8 cellular contexts compared by ENCODE assay signal in genomic region chr20:43667341-43668132, GRCh38. TPM values are rescaled to one million over a fixed set of nuclear protein-coding genes. Genes with fewer than 3 reads are reported as not detected.
DNase-seq lines count a peak whose midpoint lies in the region; ATAC-seq, FAIRE-seq and TF ChIP-seq lines count a peak whose summit lies in the region.

No MANE protein-coding gene starts in this region.

- H3K79me2 ChIP-seq in endothelial cell of umbilical vein (ENCODE audit: control insufficient read depth, insufficient read depth, low read length) = peaks cover 25% of the 10 kb centered on the region

- BruUV-seq in endothelial cell of umbilical vein (replicated peaks; lab: Mats Ljungman, UMichigan) = TSS peak; percentile 20

- H3K4me3 ChIP-seq in BLaER1 = peak overlapping the region; percentile 71
- H3K4me3 ChIP-seq in Peyer's patch = peak overlapping the region; percentile 39 to 72 (median 50)
- H3K4me3 ChIP-seq in endothelial cell of umbilical vein (replicated peaks in 1 of 3; ENCODE audit: insufficient read depth in 1 of 3, low read depth in 1 of 3, low read length in 3 of 3) = peak overlapping the region; percentile 35 to 47 (median 43)
- peak overlapping the region; percentile 49 for H3K4me3 ChIP-seq in skeletal muscle cell (ENCODE audit: low read depth, low read length)

- dilution Hi-C loops in endothelial cell of umbilical vein (cut with MboI; ENCODE audit: extremely low pct_ligation_motif_present, low sequenced_read_pairs) = no loop called here

- TF ChIP-seq POLR2A in Peyer's patch (IDR thresholded peaks at IDR 0.05) (no peak), endothelial cell of umbilical vein (IDR thresholded peaks at IDR 0.05; ENCODE audit: low read depth, low read length) (no peak)

- peak overlapping the region; percentile 2 for H2AFZ ChIP-seq in endothelial cell of umbilical vein (ENCODE audit: low read depth, low read length)

- peak overlapping the region; percentile 98 for H3K4me2 ChIP-seq in BLaER1
- H3K4me2 ChIP-seq in endothelial cell of umbilical vein (ENCODE audit: insufficient read depth, low read length) = peak overlapping the region; percentile 38

- H3K27ac ChIP-seq in BLaER1 = peak overlapping the region; percentile 91
- peak overlapping the region in 1 of 4 donors; percentile 75 for H3K27ac ChIP-seq in Peyer's patch
- peak overlapping the region; percentile 14 for H3K27ac ChIP-seq in endothelial cell of umbilical vein (ENCODE audit: insufficient read depth, low read depth, low read length)

- DNase-seq in Peyer's patch (peak in 2 of 3 donors; percentile 49 to 60), endothelial cell of umbilical vein (ENCODE audit: low read depth, low spot score) (no peak), skeletal muscle cell (ENCODE audit: low read depth) (no peak), NCI-H128 (lab: John Stamatoyannopoulos, UW; ENCODE audit: unreplicated experiment) (no peak)
- no peak for DNase-seq in stimulated activated CD4-positive, alpha-beta T cell treated with anti-CD3 and anti-CD28 coated beads, Interleukin-4, amount 100 ng/mL, for 1 hour

- CTCF ChIA-PET in endothelial cell of umbilical vein (lab: Charles Lee) = interaction anchor here (1.2 kb wide), 1 partner anchor 22 kb away, joined by 4 read pairs; no protein-coding TSS in a partner anchor

- no peak for FAIRE-seq in endothelial cell of umbilical vein (lab: Jason Lieb, UNC)

- H3K27me3 ChIP-seq in BLaER1 (no peaks in the 10 kb centered on the region), Peyer's patch (peaks cover 0 to 9% of the 10 kb centered on the region in 2 donors), endothelial cell of umbilical vein (ENCODE audit: control insufficient read depth in 2 of 2, insufficient read depth in 2 of 2, low read length in 2 of 2) (peaks cover 0 to 7% of the 10 kb centered on the region in 2 experiments)

- TF ChIP-seq CTCF in Peyer's patch (IDR thresholded peaks at IDR 0.05) = no peak
- TF ChIP-seq CTCF in endothelial cell of umbilical vein (IDR thresholded peaks at IDR 0.05; ENCODE audit: extremely low read depth in 1 of 2, insufficient read depth in 1 of 2, low read depth in 1 of 2, low read length in 2 of 2) = no peak

- intact Hi-C loops in endothelial cell of umbilical vein (cut with micrococcal nuclease) = loop anchor here (2.0 to 10.0 kb wide), 3 partner anchors 77 to 247 kb away; partner anchors contain the start of genes IFT52, SRSF6 and TOX2

- peak overlapping the region; percentile 89 for H3K9ac ChIP-seq in BLaER1
- H3K9ac ChIP-seq in endothelial cell of umbilical vein (replicated peaks; ENCODE audit: extremely low read depth, insufficient read depth, low read length) = peak overlapping the region; percentile 59

- peaks cover 49% of the 10 kb centered on the region for H4K20me1 ChIP-seq in BLaER1
- no peaks in the 10 kb centered on the region for H4K20me1 ChIP-seq in endothelial cell of umbilical vein (replicated peaks; ENCODE audit: control insufficient read depth, extremely low read depth, insufficient read depth, low read length)

- H3K9me1 ChIP-seq in endothelial cell of umbilical vein (replicated peaks; ENCODE audit: control insufficient read depth, extremely low read depth, insufficient read depth, low read length) = no peaks in the 10 kb centered on the region

- peaks cover 38% of the 10 kb centered on the region for H3K36me3 ChIP-seq in BLaER1
- H3K36me3 ChIP-seq in Peyer's patch = no peaks in the 10 kb centered on the region
- H3K36me3 ChIP-seq in endothelial cell of umbilical vein (ENCODE audit: control insufficient read depth in 2 of 2, extremely low read depth in 1 of 2, insufficient read depth in 2 of 2, low read length in 2 of 2) = no peaks in the 10 kb centered on the region

- no peaks in the 10 kb centered on the region for H3K9me3 ChIP-seq in BLaER1
- no peaks in the 10 kb centered on the region for H3K9me3 ChIP-seq in Peyer's patch
- H3K9me3 ChIP-seq in endothelial cell of umbilical vein (replicated peaks; ENCODE audit: control insufficient read depth, insufficient read depth, low read length) = no peaks in the 10 kb centered on the region

- H3K4me1 ChIP-seq in BLaER1 (peaks cover 32% of the 10 kb centered on the region), Peyer's patch (peaks cover 6 to 30% (median 7%) of the 10 kb centered on the region in 4 donors), endothelial cell of umbilical vein (ENCODE audit: control insufficient read depth, extremely low read depth, insufficient read depth, low read length) (peaks cover 15% of the 10 kb centered on the region)

- POLR2A ChIA-PET in endothelial cell of umbilical vein (lab: Charles Lee) = interaction anchor here (0.7 kb wide), 1 partner anchor 15 kb away, joined by 3 read pairs; no protein-coding TSS in a partner anchor

- ATAC-seq in GM18502 (IDR thresholded peaks at IDR 0.05; ENCODE audit: poor library complexity, unreplicated experiment) = peak; percentile 32
- ATAC-seq in HG03045 (IDR thresholded peaks at IDR 0.05; ENCODE audit: unreplicated experiment) = peak; percentile 7

TF ChIP-seq in endothelial cell of umbilical vein, 7 proteins besides CTCF, POLR2A, EP300 and RAD21:
- no peak for TF ChIP-seq EZH2 (IDR thresholded peaks at IDR 0.05; ENCODE audit: borderline replicate concordance, low read depth, low read length, severe bottlenecking)
- TF ChIP-seq FOS (IDR thresholded peaks at IDR 0.05; ENCODE audit: borderline replicate concordance, insufficient read depth, low read length) = no peak
- no peak for TF ChIP-seq JUN (IDR thresholded peaks at IDR 0.05; ENCODE audit: borderline replicate concordance, insufficient read depth, insufficient read length, low read depth)
- no peak for TF ChIP-seq MAX (IDR thresholded peaks at IDR 0.05; ENCODE audit: insufficient read depth, insufficient read length)
- no peak for TF ChIP-seq POLR2AphosphoS5 (IDR thresholded peaks at IDR 0.05; ENCODE audit: insufficient read depth, low read depth, low read length)
- no peak for TF ChIP-seq MYC (IDR thresholded peaks at IDR 0.05; ENCODE audit: low read depth, low read length)
- no peak for TF ChIP-seq GATA2 (IDR thresholded peaks at IDR 0.05; ENCODE audit: insufficient read depth, insufficient read length, low read depth, low read length)

RNA-seq across cellular contexts. Expression of gene MYBL2, which starts 0.6 kb away (rescaled TPM):
- total RNA-seq in Peyer's patch (10 to 100 TPM in 1 of 4 donors, 1 to 10 TPM in 3; 1.5 to 27.2 (median 2.6) TPM), endothelial cell of umbilical vein (105 and 107 TPM in 2 replicates)
- polyA plus RNA-seq in endothelial cell of umbilical vein = 32.1 and 35.7 TPM in 2 replicates
- polyA plus RNA-seq in endothelial cell of umbilical vein (2011; cell fraction: cytosol; rRNA removed) = 35.7 and 40.7 TPM in 2 replicates
- 25.1 and 25.9 TPM in 2 replicates for polyA plus RNA-seq in endothelial cell of umbilical vein (2011; cell fraction: nucleus; rRNA removed)
- polyA plus RNA-seq in endothelial cell of umbilical vein (2012) = 42.2 and 62.9 TPM in 2 replicates
- polyA minus RNA-seq in endothelial cell of umbilical vein = 33.0 and 34.7 TPM in 2 replicates
- 77.5 TPM for polyA minus RNA-seq in endothelial cell of umbilical vein (2011; cell fraction: cytosol; rRNA and poly(A)+ RNA removed)
- polyA minus RNA-seq in endothelial cell of umbilical vein (2011; cell fraction: nucleus; rRNA and poly(A)+ RNA removed) = 10.3 and 12.9 TPM in 2 replicates

RNA-seq across cellular contexts. Expression of gene GTSF1L, which starts 59.3 kb away (rescaled TPM):
- total RNA-seq in Peyer's patch = not detected
- not detected in 2 replicates for total RNA-seq in endothelial cell of umbilical vein
- polyA plus RNA-seq in endothelial cell of umbilical vein = not detected in 2 replicates
- not detected in 2 replicates for polyA plus RNA-seq in endothelial cell of umbilical vein (2011; cell fraction: cytosol; rRNA removed)
- not detected in 2 replicates for polyA plus RNA-seq in endothelial cell of umbilical vein (2011; cell fraction: nucleus; rRNA removed)
- not detected in 2 replicates for polyA plus RNA-seq in endothelial cell of umbilical vein (2012)
- polyA minus RNA-seq in endothelial cell of umbilical vein = not detected in 2 replicates
- polyA minus RNA-seq in endothelial cell of umbilical vein (2011; cell fraction: cytosol; rRNA and poly(A)+ RNA removed) = not detected
- polyA minus RNA-seq in endothelial cell of umbilical vein (2011; cell fraction: nucleus; rRNA and poly(A)+ RNA removed) = not detected in 2 replicates

Comparison
In these comparisons a context has a peak if more than half of its experiments do, and no peak if none do; other contexts are left out.
1. DNase-seq: peak in Peyer's patch (2 of 3); none in endothelial cell of umbilical vein (single experiment), skeletal muscle cell (single experiment), NCI-H128 (single experiment) and stimulated activated CD4-positive, alpha-beta T cell treated with anti-CD3 and anti-CD28 coated beads, Interleukin-4, amount 100 ng/mL, for 1 hour (single experiment).
2. Peak in every context shown above with its lines, with median percentiles within 50 percentile points of each other: H3K4me3 ChIP-seq.